Comparison of ENCODE assay signal across 1 cellular context in genomic region chr10:98308602-98309365, GRCh38.
TF ChIP-seq lines count a peak whose summit lies in the region.

No MANE protein-coding gene starts in this region.

TF ChIP-seq in HepG2, 621 proteins besides CTCF, POLR2A, EP300 and RAD21 (continued from another document):
- TF ChIP-seq ZNF704 (CRISPR knock-in tag; IDR thresholded peaks at IDR 0.05; ENCODE audit: borderline replicate concordance): no peak
